ENCODE assay signal across 38 cellular contexts in the genomic region with DNA sequence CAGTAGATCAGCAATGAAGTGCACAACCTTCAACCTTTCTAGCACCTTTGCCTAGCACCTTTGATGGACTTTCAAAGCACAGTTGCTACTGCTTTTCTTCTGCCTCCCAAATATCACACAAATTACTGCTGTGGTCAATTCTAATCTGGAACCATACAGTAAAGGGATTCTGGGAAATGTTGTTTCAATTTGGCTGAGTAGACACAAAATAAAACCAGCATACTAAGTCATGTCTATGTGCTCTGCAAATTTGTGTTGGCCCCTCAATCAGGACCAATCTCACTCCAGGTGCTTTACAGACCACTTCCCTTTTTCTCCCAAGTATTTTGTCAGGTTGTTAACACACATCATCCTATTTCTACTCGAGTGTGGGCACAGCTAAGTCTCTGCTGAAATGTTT. TPM values are rescaled to one million over a fixed set of nuclear protein-coding genes. Genes with fewer than 3 reads are reported as not detected.
"Had no signal": no experiment of that assay in that cellular context is flagged by ENCODE, and none has a peak within 500 bp of the region (broad histone marks: within the 10 kb centered on the region; RNA-seq: fewer than 3 reads in every experiment).

No MANE protein-coding gene starts in this region.

- H3K9me3 ChIP-seq: adrenal gland, body of pancreas, breast epithelium, colonic mucosa had no signal

- H3K36me3 ChIP-seq: adrenal gland, brain microvascular endothelial cell, breast epithelium, cardiac muscle cell, colonic mucosa had no signal

- DNase-seq: activated B cell treated with CpG ODN at 0.5 μM for 24 hours; activated CD4-positive, alpha-beta memory T cell treated with anti-CD3 and anti-CD28 coated beads for 36 hours; activated CD4-positive, alpha-beta T cell treated with anti-CD3 and anti-CD28 coated beads for 4 hours; activated CD4-positive, alpha-beta T cell treated with anti-CD3 and anti-CD28 coated beads, Interleukin-2, amount 10 ng/mL, durations not matched to agents 24 days and 14 days; activated CD4-positive, alpha-beta T cell treated with anti-CD3 and anti-CD28 coated beads, Interleukin-2, amount 50 U/mL, for 1 hour; activated CD4-positive, alpha-beta T cell treated with anti-CD3 and anti-CD28 coated beads, Interleukin-2, amount 50 U/mL, for 4 hours; activated CD4-positive, CD25-positive, alpha-beta regulatory T cell treated with anti-CD3 and anti-CD28 coated beads, Interleukin-2, amount 50 U/mL, for 72 hours; activated CD8-positive, alpha-beta memory T cell treated with anti-CD3 and anti-CD28 coated beads, Interleukin-2, amount 50 U/mL, for 4 hours; activated CD8-positive, alpha-beta T cell treated with anti-CD3 and anti-CD28 coated beads for 36 hours; activated effector memory CD4-positive, alpha-beta T cell treated with anti-CD3 and anti-CD28 coated beads, Interleukin-2, amount 50 U/mL, for 16 hours; activated gamma-delta T cell treated with Interleukin-2 at 50 U/mL for 16 hours; activated naive CD4-positive, alpha-beta T cell; activated naive CD4-positive, alpha-beta T cell treated with anti-CD3 and anti-CD28 coated beads for 36 hours; activated naive CD4-positive, alpha-beta T cell treated with anti-CD3 and anti-CD28 coated beads, Interleukin-2, amount 50 U/mL, for 16 hours; activated naive CD8-positive, alpha-beta T cell treated with anti-CD3 and anti-CD28 coated beads for 36 hours; activated T-cell treated with anti-CD3 and anti-CD28 coated beads for 4 hours; activated T-cell treated with anti-CD3 and anti-CD28 coated beads, Interleukin-2, amount 50 U/mL, for 1 hour; activated T-cell treated with anti-CD3 and anti-CD28 coated beads, Interleukin-2, amount 50 U/mL, for 4 hours; activated T-cell treated with anti-CD3 and anti-CD28 coated beads, Interleukin-2, amount 50 U/mL, for 72 hours; adrenal gland; amniotic stem cell; aorta; body of pancreas; brain microvascular endothelial cell; caudate nucleus; cerebellar nuclear complex; colonic mucosa; T-helper 2 cell; T-helper 9 cell had no signal

- FAIRE-seq: astrocyte, TTC549 had no signal

- H3K4me1 ChIP-seq: adrenal gland, body of pancreas, breast epithelium, colonic mucosa had no signal

- H3K27me3 ChIP-seq: adrenal gland, body of pancreas, brain microvascular endothelial cell, breast epithelium, cardiac muscle cell, colonic mucosa had no signal

- ATAC-seq: activated CD8-positive, alpha-beta T cell treated with anti-CD3 and anti-CD28 coated beads for 36 hours; activated naive CD4-positive, alpha-beta T cell treated with anti-CD3 and anti-CD28 coated beads, Interleukin-2, amount 50 U/mL, for 72 hours; activated T-cell treated with anti-CD3 and anti-CD28 coated beads, Interleukin-2, amount 50 U/mL, for 4 hours; activated T-cell treated with anti-CD3 and anti-CD28 coated beads, Interleukin-2, amount 50 U/mL, for 72 hours; activated T-helper 17 cell treated with anti-CD3 and anti-CD28 coated beads, Interleukin-2, amount 50 U/mL, for 72 hours; body of pancreas had no signal

- H3K4me3 ChIP-seq: adrenal gland, body of pancreas, breast epithelium, cardiac muscle cell, colonic mucosa had no signal

- H3K27ac ChIP-seq: adrenal gland, body of pancreas, brain microvascular endothelial cell, breast epithelium, cardiac muscle cell, colonic mucosa, VCaP had no signal

RNA-seq across cellular contexts. Expression of gene ADAMTS20, which starts 38.3 kb away (rescaled TPM):
- total RNA-seq: activated B cell treated with CpG ODN at 0.5 μM for 24 hours; activated CD4-positive, alpha-beta memory T cell treated with anti-CD3 and anti-CD28 coated beads for 36 hours; activated CD4-positive, alpha-beta T cell treated with anti-CD3 and anti-CD28 coated beads, Interleukin-2, amount 10 ng/mL, durations not matched to agents 24 days and 14 days; activated CD8-positive, alpha-beta memory T cell treated with anti-CD3 and anti-CD28 coated beads for 36 hours; activated CD8-positive, alpha-beta T cell treated with anti-CD3 and anti-CD28 coated beads for 36 hours; activated naive CD4-positive, alpha-beta T cell treated with anti-CD3 and anti-CD28 coated beads for 36 hours; activated naive CD4-positive, alpha-beta T cell treated with anti-CD3 and anti-CD28 coated beads, Interleukin-2, amount 50 U/mL, for 72 hours; activated naive CD8-positive, alpha-beta T cell treated with anti-CD3 and anti-CD28 coated beads for 36 hours; activated T-cell treated with anti-CD3 and anti-CD28 coated beads, Interleukin-2, amount 50 U/mL, for 4 hours; activated T-cell treated with anti-CD3 and anti-CD28 coated beads, Interleukin-2, amount 50 U/mL, for 72 hours; activated T-helper 1 cell treated with anti-CD3 and anti-CD28 coated beads, Interleukin-12 subunit alpha, Interleukin-12 subunit beta, Interleukin-2, Interleukin-4 antibody, amounts not matched to agents 30 ng/mL and 10 ng/mL and 1 ng/mL, durations not matched to agents 14 hours and 24 hours and 36 hours; aorta; body of pancreas; breast epithelium; colonic mucosa had no signal
- polyA plus RNA-seq: adrenal gland, aorta had no signal
